22 cellular contexts compared by ENCODE assay signal in the genomic region with DNA sequence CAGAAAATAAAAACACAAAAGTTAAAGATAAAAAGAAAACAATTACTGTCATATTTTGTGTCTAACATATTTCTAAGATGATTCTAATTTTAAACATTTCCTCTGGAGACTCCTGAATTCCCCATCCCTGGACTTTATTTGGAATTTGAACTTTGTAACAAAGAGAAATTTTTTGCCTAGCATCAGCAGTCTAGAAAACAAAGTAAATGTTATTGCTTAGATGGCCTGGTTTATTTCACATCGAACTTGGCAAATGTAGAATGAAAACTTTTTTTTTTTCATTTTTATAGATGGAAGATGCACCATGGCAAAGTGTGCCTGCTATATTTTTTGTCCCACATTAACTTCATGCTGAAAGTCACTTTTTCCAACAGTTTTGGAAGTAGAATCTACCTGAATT.
"Had no signal": no experiment of that assay in that cellular context is flagged by ENCODE, and none has a peak within 500 bp of the region (broad histone marks: within the 10 kb centered on the region; RNA-seq: fewer than 3 reads in every experiment).

No MANE protein-coding gene starts in this region.

- H3K27ac ChIP-seq: RWPE1 had no signal

- DNase-seq: IMR-90, Karpas-422, KG1, MG63, NCI-H1092, NCI-H1105 treated with DMSO at 0.1 percent for 48 hours, NCI-H1417 treated with DMSO at 0.1 percent for 48 hours, NCI-H146, NCI-H1694 treated with DMSO at 0.1 percent for 48 hours, NCI-H1930, NCI-H2081 treated with DMSO at 0.1 percent for 48 hours, NCI-H2171, NCI-H226, NCI-H446, NCI-H510A, NCI-H524 treated with DMSO at 0.1 percent for 48 hours, NCI-H69, NCI-H774, SHP77 had no signal

- ATAC-seq: HepG2, Panc1 had no signal

- FAIRE-seq: HepG2 had no signal

- H3K36me3 ChIP-seq: MG63 had no signal

- H3K27me3 ChIP-seq: MG63 had no signal

- H3K9me3 ChIP-seq: MG63 had no signal

- H3K4me3 ChIP-seq: MG63 had no signal
